Comparison of ENCODE assay signal across 9 cellular contexts in genomic region chr1:61782771-61783170, GRCh38. TPM values are rescaled to one million over a fixed set of nuclear protein-coding genes. Genes with fewer than 3 reads are reported as not detected.
DNase-seq lines count a peak whose midpoint lies in the region; ATAC-seq and TF ChIP-seq lines count a peak whose summit lies in the region.
"Had no signal": no experiment of that assay in that cellular context is flagged by ENCODE, and none has a peak within 500 bp of the region (broad histone marks: within the 10 kb centered on the region; RNA-seq: fewer than 3 reads in every experiment).

No MANE protein-coding gene starts in this region.

- H3K4me3 ChIP-seq in CD4-positive, CD25-positive, alpha-beta regulatory T cell (ENCODE audit: low read depth, low read length) = peak overlapping the region; percentile 83
- H3K4me3 ChIP-seq in effector memory CD4-positive, alpha-beta T cell (ENCODE audit: insufficient read depth, low read depth, low read length, poor library complexity, severe bottlenecking) = peak overlapping the region; percentile 40
- H3K4me3 ChIP-seq in ascending aorta = no peak overlapping the region

- no peaks in the 10 kb centered on the region for H3K9me3 ChIP-seq in CD4-positive, CD25-positive, alpha-beta regulatory T cell (ENCODE audit: control insufficient read depth in 2 of 2, low read length in 2 of 2)
- H3K9me3 ChIP-seq in effector memory CD4-positive, alpha-beta T cell (ENCODE audit: control insufficient read depth, low read length) = no peaks in the 10 kb centered on the region
- H3K9me3 ChIP-seq in ascending aorta = no peaks in the 10 kb centered on the region

- peaks cover 24 to 63% (median 47%) of the 10 kb centered on the region in 4 donors for H3K4me1 Mint-ChIP-seq in CD4-positive, CD25-positive, alpha-beta regulatory T cell
- H3K4me1 Mint-ChIP-seq in HFFc6 (ENCODE audit: low read depth) = no peaks in the 10 kb centered on the region

- H3K27ac ChIP-seq in CD4-positive, CD25-positive, alpha-beta regulatory T cell (ENCODE audit: insufficient read depth, low read length, poor library complexity, severe bottlenecking) = peak overlapping the region; percentile 35
- peak overlapping the region; percentile 36 for H3K27ac ChIP-seq in effector memory CD4-positive, alpha-beta T cell (ENCODE audit: insufficient read depth, low read length, poor library complexity, severe bottlenecking)
- H3K27ac ChIP-seq in ascending aorta = peak overlapping the region in 1 of 2 donors; percentile 5
- H3K27ac ChIP-seq: HL-60 had no signal

- H3K36me3 Mint-ChIP-seq in CD4-positive, CD25-positive, alpha-beta regulatory T cell = peaks cover 22% of the 10 kb centered on the region
- peaks cover 4% of the 10 kb centered on the region; the same call in 1 of the 2 replicates for H3K36me3 Mint-ChIP-seq in HFFc6 (ENCODE audit: low read depth)

- H3K27ac Mint-ChIP-seq in CD4-positive, CD25-positive, alpha-beta regulatory T cell = peak overlapping the region in 2 of 3 donors; percentile 8 to 83
- no peak overlapping the region for H3K27ac Mint-ChIP-seq in HFFc6

- H3K9me3 Mint-ChIP-seq in CD4-positive, CD25-positive, alpha-beta regulatory T cell = no peaks in the 10 kb centered on the region
- no peaks in the 10 kb centered on the region for H3K9me3 Mint-ChIP-seq in HFFc6

- intact Hi-C loops in ascending aorta (cut with DNase I) = no loop called here

- ATAC-seq in CD4-positive, CD25-positive, alpha-beta regulatory T cell (ENCODE audit: low read depth in 2 of 2) = peak; percentile 97 to 98
- ATAC-seq in GM21786 (IDR thresholded peaks at IDR 0.05; ENCODE audit: unreplicated experiment) = peak; percentile 91

- H3K27me3 Mint-ChIP-seq in CD4-positive, CD25-positive, alpha-beta regulatory T cell = no peaks in the 10 kb centered on the region
- peaks cover 1% of the 10 kb centered on the region for H3K27me3 Mint-ChIP-seq in HFFc6 (ENCODE audit: insufficient read depth)

- H3K36me3 ChIP-seq in CD4-positive, CD25-positive, alpha-beta regulatory T cell (ENCODE audit: control insufficient read depth, insufficient read depth, low read length) = peaks cover 7% of the 10 kb centered on the region
- peaks cover 2% of the 10 kb centered on the region for H3K36me3 ChIP-seq in effector memory CD4-positive, alpha-beta T cell (ENCODE audit: control insufficient read depth, insufficient read depth, low read length)
- peaks cover 1 to 2% of the 10 kb centered on the region in 2 donors for H3K36me3 ChIP-seq in ascending aorta

- DNase-seq in CD4-positive, CD25-positive, alpha-beta regulatory T cell = peak; percentile 34 to 91 (median 86)
- DNase-seq in T-helper 22 cell (ENCODE audit: low read depth) = peak; percentile 53
- peak; percentile 53 to 63 (median 61) for DNase-seq in effector memory CD4-positive, alpha-beta T cell
- DNase-seq in occipital lobe (lab: John Stamatoyannopoulos, UW) = no peak
- no peak for DNase-seq in HFFc6
- DNase-seq in COLO829 (ENCODE audit: low spot score) = no peak
- no peak for DNase-seq in ascending aorta (ENCODE audit: low spot score in 2 of 2)

- TF ChIP-seq CTCF in HFFc6 (IDR thresholded peaks at IDR 0.05) (no peak), ascending aorta (IDR thresholded peaks at IDR 0.05) (no peak)

- peak overlapping the region; percentile 8 to 79 (median 76) for H3K4me3 Mint-ChIP-seq in CD4-positive, CD25-positive, alpha-beta regulatory T cell
- no peak overlapping the region for H3K4me3 Mint-ChIP-seq in HFFc6

- H3K4me1 ChIP-seq in CD4-positive, CD25-positive, alpha-beta regulatory T cell (ENCODE audit: control insufficient read depth, insufficient read depth, low read length, poor library complexity, severe bottlenecking) = peaks cover 37% of the 10 kb centered on the region
- peaks cover 27% of the 10 kb centered on the region for H3K4me1 ChIP-seq in effector memory CD4-positive, alpha-beta T cell (ENCODE audit: control insufficient read depth, insufficient read depth, low read length, poor library complexity, severe bottlenecking)
- no peaks in the 10 kb centered on the region for H3K4me1 ChIP-seq in ascending aorta

- no peaks in the 10 kb centered on the region for H3K27me3 ChIP-seq in CD4-positive, CD25-positive, alpha-beta regulatory T cell (ENCODE audit: control insufficient read depth, insufficient read depth, low read length)
- no peaks in the 10 kb centered on the region for H3K27me3 ChIP-seq in effector memory CD4-positive, alpha-beta T cell (replicated peaks; ENCODE audit: control insufficient read depth, insufficient read depth, low read length, poor library complexity, severe bottlenecking)
- no peaks in the 10 kb centered on the region for H3K27me3 ChIP-seq in ascending aorta

RNA-seq across cellular contexts. Expression of gene PATJ, which starts 40.5 kb away (rescaled TPM):
- 49.2 TPM for total RNA-seq in CD4-positive, CD25-positive, alpha-beta regulatory T cell
- polyA plus RNA-seq in CD4-positive, CD25-positive, alpha-beta regulatory T cell = 10 to 100 TPM in 3 of 4 donors, 1 to 10 TPM in 1; 8.6 to 19.3 (median 15.5) TPM
- total RNA-seq in occipital lobe = 19.2 TPM
- total RNA-seq in HFFc6 (2021; fragmentation: NEBNext Ultra II Directional; extraction: Animal tissue kit (Norgen Biotek cat#: 25700)) = 1 to 10 TPM; 4.7 to 8.0 (median 5.7) TPM
- total RNA-seq in ascending aorta = 26.7 TPM

RNA-seq across cellular contexts. Expression of gene TM2D1, which starts 57.8 kb away (rescaled TPM):
- 26.9 TPM for total RNA-seq in CD4-positive, CD25-positive, alpha-beta regulatory T cell
- 10 to 100 TPM; 41.3 to 53.9 (median 50.6) TPM for polyA plus RNA-seq in CD4-positive, CD25-positive, alpha-beta regulatory T cell
- total RNA-seq in occipital lobe = 78.9 TPM
- total RNA-seq in HFFc6 (2021; fragmentation: NEBNext Ultra II Directional; extraction: Animal tissue kit (Norgen Biotek cat#: 25700)) = 10 to 100 TPM; 39.1 to 49.0 (median 40.4) TPM
- 43.2 TPM for total RNA-seq in ascending aorta

Comparison
In these comparisons a context has a peak if more than half of its experiments do, and no peak if none do; other contexts are left out.
1. DNase-seq: peak in CD4-positive, CD25-positive, alpha-beta regulatory T cell (3 of 3), T-helper 22 cell (single experiment) and effector memory CD4-positive, alpha-beta T cell (3 of 3); none in occipital lobe (single experiment), HFFc6 (single experiment), COLO829 (single experiment) and ascending aorta (0 of 2).
2. H3K4me3 ChIP-seq: peak in CD4-positive, CD25-positive, alpha-beta regulatory T cell (single experiment) and effector memory CD4-positive, alpha-beta T cell (single experiment); none in ascending aorta (0 of 2).